29 cellular contexts compared by ENCODE assay signal in the genomic region with DNA sequence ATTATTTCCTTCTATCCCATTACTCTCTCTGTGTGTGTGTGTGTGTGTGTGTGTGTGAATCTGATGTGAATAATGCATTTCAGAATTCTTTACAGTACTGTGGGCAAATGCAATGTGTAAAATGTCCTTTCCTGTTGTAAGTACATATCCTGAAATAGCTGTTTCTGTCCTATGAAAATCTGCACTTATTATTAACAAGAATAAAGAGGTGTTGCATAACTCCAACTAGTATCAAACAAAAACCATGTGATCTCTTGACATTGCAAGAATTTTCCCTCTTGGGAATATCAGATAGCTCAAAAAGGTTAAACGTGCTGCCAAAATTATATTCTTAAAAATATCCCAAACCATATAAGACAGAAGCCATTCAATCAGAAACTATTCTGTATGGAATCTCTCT. TPM values are rescaled to one million over a fixed set of nuclear protein-coding genes. Genes with fewer than 3 reads are reported as not detected.
"Had no signal": no experiment of that assay in that cellular context is flagged by ENCODE, and none has a peak within 500 bp of the region (broad histone marks: within the 10 kb centered on the region; RNA-seq: fewer than 3 reads in every experiment).

No MANE protein-coding gene starts in this region.

- DNase-seq: dermis blood vessel endothelial cell; dorsolateral prefrontal cortex; effector CD4-positive, alpha-beta T cell; effector memory CD4-positive, alpha-beta T cell; erythroblast; esophagus squamous epithelium; foreskin fibroblast; foreskin melanocyte; gastrocnemius medialis; glutamatergic neuron; head of caudate nucleus; heart right ventricle; hippocampal formation; left cardiac atrium; left ventricle myocardium superior; lower lobe of right lung; mesenchymal stem cell; mucosa of descending colon; naive B cell had no signal

- H3K4me1 ChIP-seq: esophagus squamous epithelium, gastrocnemius medialis, heart right ventricle, lower lobe of right lung had no signal

- H3K9me3 Mint-ChIP-seq: mesothelial cell of epicardium, naive B cell had no signal

- H3K9me3 ChIP-seq: esophagus squamous epithelium, gastrocnemius medialis, heart right ventricle, lower lobe of right lung, mucosa of descending colon had no signal

- H3K4me3 Mint-ChIP-seq: mesothelial cell of epicardium, naive B cell had no signal

- H3K27ac Mint-ChIP-seq: mesothelial cell of epicardium, naive B cell had no signal

- H3K27me3 Mint-ChIP-seq: naive B cell had no signal

- H3K27me3 ChIP-seq: esophagus squamous epithelium, gastrocnemius medialis, heart right ventricle had no signal

- H3K4me1 Mint-ChIP-seq: naive B cell had no signal

- H3K27ac ChIP-seq: coronary artery, dorsolateral prefrontal cortex, epithelial cell of prostate, esophagus squamous epithelium, gastrocnemius medialis, heart right ventricle, lower lobe of right lung had no signal

- ATAC-seq: esophagus mucosa, gastrocnemius medialis, heart right ventricle, left cardiac atrium, left ventricle myocardium superior, mucosa of descending colon had no signal

- H3K36me3 Mint-ChIP-seq: mesothelial cell of epicardium, naive B cell had no signal

- H3K36me3 ChIP-seq: esophagus squamous epithelium, gastrocnemius medialis, heart right ventricle, lower lobe of right lung had no signal

- H3K4me3 ChIP-seq: coronary artery, dorsolateral prefrontal cortex, esophagus squamous epithelium, gastrocnemius medialis, heart right ventricle, lower lobe of right lung, mucosa of descending colon had no signal

RNA-seq across cellular contexts. Expression of gene LGSN, which starts 52.0 kb away (rescaled TPM):
- total RNA-seq: dermis blood vessel endothelial cell, esophagus mucosa, esophagus squamous epithelium, gastrocnemius medialis, glomerular endothelial cell, heart right ventricle, kidney epithelial cell, left cardiac atrium, left ventricle myocardium superior, lower leg skin, lung microvascular endothelial cell, mesenteric fat pad, mesothelial cell of epicardium, myocyte had no signal

RNA-seq across cellular contexts. Expression of gene FKBP1C, which starts 56.6 kb away (rescaled TPM):
- total RNA-seq: esophagus mucosa, mesenteric fat pad had no signal
